8 cellular contexts compared by ENCODE assay signal in the genomic region with DNA sequence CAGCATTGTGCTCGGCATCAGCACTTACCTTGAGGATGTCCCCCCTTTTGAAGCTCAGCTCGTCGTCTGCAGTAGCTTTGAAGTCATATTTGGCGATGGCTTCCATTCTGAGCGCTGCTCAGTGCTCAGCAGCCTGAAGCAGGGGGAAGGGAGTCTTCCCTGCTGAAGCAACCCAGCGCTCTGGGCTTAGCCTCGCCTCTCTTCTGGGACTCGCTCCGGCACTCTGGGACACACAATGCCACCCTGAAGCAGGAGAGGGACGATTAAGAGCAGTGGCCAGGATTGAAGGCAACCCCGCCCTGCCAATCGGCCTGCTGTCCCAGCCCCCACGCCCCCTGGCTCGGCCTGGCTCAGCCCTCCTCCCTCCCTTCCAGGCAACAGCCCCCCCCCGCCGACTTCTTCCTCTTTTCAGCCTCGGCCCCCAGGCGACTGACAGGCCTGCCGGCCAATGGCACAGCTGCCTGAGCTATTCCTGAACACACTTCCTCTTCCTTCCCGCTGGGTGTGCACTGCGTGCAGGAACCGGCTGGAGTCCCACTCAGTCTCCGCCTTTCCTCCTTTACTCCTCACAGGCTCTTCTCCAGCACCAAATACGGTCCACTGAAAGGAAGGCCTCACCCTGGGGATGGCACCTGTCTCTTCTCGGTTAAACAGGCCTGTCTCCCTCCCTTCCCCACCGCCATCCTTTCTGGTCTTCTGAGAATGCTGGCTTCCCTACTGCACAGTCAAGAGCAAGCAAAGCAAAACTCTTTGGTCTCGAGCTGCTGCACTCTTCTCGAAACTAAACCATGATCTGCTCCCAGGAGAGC. TPM values are rescaled to one million over a fixed set of nuclear protein-coding genes. Genes with fewer than 3 reads are reported as not detected.
DNase-seq lines count a peak whose midpoint lies in the region; ATAC-seq, FAIRE-seq and TF ChIP-seq lines count a peak whose summit lies in the region.

No MANE protein-coding gene starts in this region.

- no peaks in the 10 kb centered on the region for H3K27me3 ChIP-seq in fibroblast of lung (ENCODE audit: control insufficient read depth, insufficient read depth, low read length)

- H3K4me3 ChIP-seq in fibroblast of lung (replicated peaks in 1 of 4; ENCODE audit: control extremely low read depth in 1 of 4, insufficient read depth in 1 of 4, low read depth in 3 of 4, low read length in 4 of 4), result peak overlapping the region; percentile 69 to 94 (median 82)

- H4K20me1 ChIP-seq in fibroblast of lung (ENCODE audit: control insufficient read depth, extremely low read depth, insufficient read depth, low read length), result no peaks in the 10 kb centered on the region

- H2AFZ ChIP-seq in fibroblast of lung (ENCODE audit: low read length), result peak overlapping the region; percentile 67

- H3K27me3 Mint-ChIP-seq in activated T-helper 1 cell treated with anti-CD3 and anti-CD28 coated beads, Interleukin-12 subunit alpha, Interleukin-12 subunit beta, Interleukin-2, Interleukin-4 antibody, amounts not matched to agents 30 ng/mL and 10 ng/mL and 1 ng/mL, durations not matched to agents 14 hours and 24 hours and 36 hours (ENCODE audit: insufficient read depth), result no peaks in the 10 kb centered on the region
- no peaks in the 10 kb centered on the region for H3K27me3 Mint-ChIP-seq in naive B cell

- intact Hi-C loops in activated T-helper 1 cell treated with anti-CD3 and anti-CD28 coated beads, Interleukin-12 subunit alpha, Interleukin-12 subunit beta, Interleukin-2, Interleukin-4 antibody, amounts not matched to agents 30 ng/mL and 10 ng/mL and 1 ng/mL, durations not matched to agents 14 hours and 24 hours and 36 hours (cut with micrococcal nuclease), result loop anchor here (1.0 kb wide), 4 partner anchors 9 to 70 kb away; no protein-coding TSS in a partner anchor

- H3K79me2 ChIP-seq in fibroblast of lung (ENCODE audit: control insufficient read depth, insufficient read depth, low read length), result peaks cover 89% of the 10 kb centered on the region

- DNase-seq in D341Med (ENCODE audit: low spot score), result peak; percentile 100
- DNase-seq in RCC 7860 (ENCODE audit: low spot score), result peak; percentile 96
- DNase-seq in activated T-helper 1 cell treated with anti-CD3 and anti-CD28 coated beads, Interleukin-12 subunit alpha, Interleukin-12 subunit beta, Interleukin-2, Interleukin-4 antibody, amounts not matched to agents 30 ng/mL and 10 ng/mL and 1 ng/mL, durations not matched to agents 14 hours and 24 hours and 36 hours (ENCODE audit: low spot score), result peak; percentile 76
- DNase-seq in fibroblast of lung (ENCODE audit: low read depth in 2 of 2), result peak; percentile 98 to 100
- DNase-seq in naive B cell, result peak; percentile 91
- peak; percentile 58 to 81 for DNase-seq in stimulated activated CD8-positive, alpha-beta memory T cell treated with anti-CD3 and anti-CD28 coated beads, Interleukin-7, amount 100 ng/mL, for 48 hours (ENCODE audit: extremely low read depth in 1 of 2, low read depth in 1 of 2)

- H3K9me3 Mint-ChIP-seq in activated T-helper 1 cell treated with anti-CD3 and anti-CD28 coated beads, Interleukin-12 subunit alpha, Interleukin-12 subunit beta, Interleukin-2, Interleukin-4 antibody, amounts not matched to agents 30 ng/mL and 10 ng/mL and 1 ng/mL, durations not matched to agents 14 hours and 24 hours and 36 hours, result no peaks in the 10 kb centered on the region
- no peaks in the 10 kb centered on the region for H3K9me3 Mint-ChIP-seq in naive B cell

- peak overlapping the region; percentile 86 for H3K4me3 Mint-ChIP-seq in activated T-helper 1 cell treated with anti-CD3 and anti-CD28 coated beads, Interleukin-12 subunit alpha, Interleukin-12 subunit beta, Interleukin-2, Interleukin-4 antibody, amounts not matched to agents 30 ng/mL and 10 ng/mL and 1 ng/mL, durations not matched to agents 14 hours and 24 hours and 36 hours
- peak overlapping the region; percentile 88 to 98 (median 94) for H3K4me3 Mint-ChIP-seq in naive B cell

- FAIRE-seq in RCC 7860 (lab: Jason Lieb, UNC), result peak; percentile 67

- H3K4me2 ChIP-seq in fibroblast of lung (ENCODE audit: extremely low read depth, insufficient read depth, low read length), result peak overlapping the region; percentile 92

- peaks cover 2% of the 10 kb centered on the region for H3K4me1 ChIP-seq in fibroblast of lung (ENCODE audit: control insufficient read depth, extremely low read depth, insufficient read depth, low read length)

- H3K27ac ChIP-seq in KOPT-K1 (ENCODE audit: low read depth, low read length, poor library complexity, severe bottlenecking) (peak overlapping the region; percentile 59), fibroblast of lung (ENCODE audit: insufficient read depth, low read length) (peak overlapping the region; percentile 46)

- H3K9me3 ChIP-seq in KOPT-K1 (ENCODE audit: insufficient read depth, low read length, poor library complexity, severe bottlenecking) (no peaks in the 10 kb centered on the region), fibroblast of lung (ENCODE audit: control insufficient read depth, insufficient read depth, low read depth, low read length) (no peaks in the 10 kb centered on the region)

- TF ChIP-seq CTCF in fibroblast of lung (conservative IDR thresholded peaks at IDR 0.05 in 1 of 2, IDR thresholded peaks at IDR 0.05 in 1 of 2; ENCODE audit: low read depth in 1 of 2, low read length in 2 of 2), result peak in 1 of 2 donors; percentile 11

- H3K36me3 Mint-ChIP-seq in activated T-helper 1 cell treated with anti-CD3 and anti-CD28 coated beads, Interleukin-12 subunit alpha, Interleukin-12 subunit beta, Interleukin-2, Interleukin-4 antibody, amounts not matched to agents 30 ng/mL and 10 ng/mL and 1 ng/mL, durations not matched to agents 14 hours and 24 hours and 36 hours (ENCODE audit: low read depth), result peaks cover 18% of the 10 kb centered on the region
- peaks cover 0 to 6% of the 10 kb centered on the region in 2 donors for H3K36me3 Mint-ChIP-seq in naive B cell

- peak overlapping the region; percentile 46 for H3K9ac ChIP-seq in fibroblast of lung (ENCODE audit: insufficient read depth, low read length)

- H3K27ac Mint-ChIP-seq in activated T-helper 1 cell treated with anti-CD3 and anti-CD28 coated beads, Interleukin-12 subunit alpha, Interleukin-12 subunit beta, Interleukin-2, Interleukin-4 antibody, amounts not matched to agents 30 ng/mL and 10 ng/mL and 1 ng/mL, durations not matched to agents 14 hours and 24 hours and 36 hours, result peak overlapping the region; percentile 78
- peak overlapping the region; percentile 81 to 96 (median 91) for H3K27ac Mint-ChIP-seq in naive B cell

- peak; percentile 76 for ATAC-seq in GM21619 (IDR thresholded peaks at IDR 0.05; ENCODE audit: unreplicated experiment)
- ATAC-seq in naive B cell (ENCODE audit: low read depth in 2 of 2), result peak; percentile 98 to 99

- H3K36me3 ChIP-seq in KOPT-K1 (ENCODE audit: insufficient read depth, low read length) (peaks cover 42% of the 10 kb centered on the region), fibroblast of lung (ENCODE audit: control insufficient read depth, insufficient read depth, low read length) (no peaks in the 10 kb centered on the region)

- H3K4me1 Mint-ChIP-seq in activated T-helper 1 cell treated with anti-CD3 and anti-CD28 coated beads, Interleukin-12 subunit alpha, Interleukin-12 subunit beta, Interleukin-2, Interleukin-4 antibody, amounts not matched to agents 30 ng/mL and 10 ng/mL and 1 ng/mL, durations not matched to agents 14 hours and 24 hours and 36 hours (ENCODE audit: low read depth), result peaks cover 76% of the 10 kb centered on the region
- H3K4me1 Mint-ChIP-seq in naive B cell, result peaks cover 68 to 85% (median 83%) of the 10 kb centered on the region in 3 donors

RNA-seq across cellular contexts. Expression of gene GRB2, which starts 11.8 kb away (rescaled TPM):
- total RNA-seq in activated T-helper 1 cell treated with anti-CD3 and anti-CD28 coated beads, Interleukin-12 subunit alpha, Interleukin-12 subunit beta, Interleukin-2, Interleukin-4 antibody, amounts not matched to agents 30 ng/mL and 10 ng/mL and 1 ng/mL, durations not matched to agents 14 hours and 24 hours and 36 hours, result 172 and 183 TPM in 2 replicates
- total RNA-seq in fibroblast of lung, result 56.0 and 68.9 TPM in 2 replicates
- polyA plus RNA-seq in fibroblast of lung, result 69.7 and 79.8 TPM in 2 replicates
- polyA plus RNA-seq in fibroblast of lung (2012), result 67.0 and 75.7 TPM in 2 replicates
- 81.9 and 86.8 TPM in 2 replicates for polyA minus RNA-seq in fibroblast of lung (ENCODE audit: low replicate concordance)
- 100 to 1,000 TPM; 281 to 361 (median 305) TPM for polyA plus RNA-seq in naive B cell (ENCODE audit: low read depth in 6 of 6)

Comparison
In these comparisons a context has a peak if more than half of its experiments do, and no peak if none do; other contexts are left out.
1. Peak in every context shown above with its lines: DNase-seq, ATAC-seq, H3K4me3 ChIP-seq and H3K27ac ChIP-seq.